ENCODE assay signal across 10 cellular contexts in genomic region chr2:105834931-105835330, GRCh38.
DNase-seq lines count a peak whose midpoint lies in the region; ATAC-seq and TF ChIP-seq lines count a peak whose summit lies in the region.
"Had no signal": no experiment of that assay in that cellular context is flagged by ENCODE, and none has a peak within 500 bp of the region (broad histone marks: within the 10 kb centered on the region; RNA-seq: fewer than 3 reads in every experiment).

No MANE protein-coding gene starts in this region.

- peaks cover 13% of the 10 kb centered on the region for H3K4me1 ChIP-seq in suprapubic skin

- no peak for TF ChIP-seq POLR2A in suprapubic skin (IDR thresholded peaks at IDR 0.05)

- H3K9me3 ChIP-seq in suprapubic skin: peaks cover 14% of the 10 kb centered on the region

- DNase-seq in KBM-7: peak; percentile 84
- DNase-seq in fibroblast of pulmonary artery (ENCODE audit: low read depth): peak; percentile 5
- no peak for DNase-seq in COLO668 (lab: John Stamatoyannopoulos, UW; ENCODE audit: unreplicated experiment)
- no peak for DNase-seq in amniotic stem cell (lab: John Stamatoyannopoulos, UW)
- DNase-seq in suprapubic skin (ENCODE audit: low spot score in 2 of 2): no peak
- no peak for DNase-seq in NCI-H1092 treated with DMSO at 0.1 percent for 48 hours (lab: John Stamatoyannopoulos, UW)
- DNase-seq: NCI-H446 treated with DMSO at 0.1 percent for 48 hours had no signal

- TF ChIP-seq CTCF in fibroblast of pulmonary artery (IDR thresholded peaks at IDR 0.05; ENCODE audit: low read length, missing control alignments) (no peak), suprapubic skin (IDR thresholded peaks at IDR 0.05) (no peak)

- H3K36me3 ChIP-seq in suprapubic skin: no peaks in the 10 kb centered on the region

- no peak for TF ChIP-seq EP300 in suprapubic skin (IDR thresholded peaks at IDR 0.05)

- in situ Hi-C loops in KBM-7 (cut with MboI; ENCODE audit: low pct_unique_long_range_greater_than_20kb, low sequenced_read_pairs): no loop called here

- no peak overlapping the region for H3K27ac ChIP-seq in suprapubic skin
- H3K27ac ChIP-seq: epithelial cell of prostate had no signal

- ATAC-seq in GM18870 (IDR thresholded peaks at IDR 0.05; ENCODE audit: unreplicated experiment) (peak; percentile 93), HG02588 (IDR thresholded peaks at IDR 0.05; ENCODE audit: unreplicated experiment) (peak; percentile 80)

- H3K27me3 ChIP-seq in suprapubic skin: no peaks in the 10 kb centered on the region

- WGBS in suprapubic skin: 85% methylated on average over 1 of the region's 1 CpG

- H3K4me3 ChIP-seq in fibroblast of pulmonary artery (replicated peaks; ENCODE audit: low read depth, low read length) (no peak overlapping the region), suprapubic skin (no peak overlapping the region)

Comparison
In these comparisons a context has a peak if more than half of its experiments do, and no peak if none do; other contexts are left out.
1. DNase-seq: peak in KBM-7 (single experiment) and fibroblast of pulmonary artery (single experiment); none in COLO668 (single experiment), amniotic stem cell (single experiment), suprapubic skin (0 of 2) and NCI-H1092 treated with DMSO at 0.1 percent for 48 hours (single experiment).